Comparison of ENCODE assay signal across 8 cellular contexts in genomic region chr10:69093933-69094332, GRCh38. TPM values are rescaled to one million over a fixed set of nuclear protein-coding genes. Genes with fewer than 3 reads are reported as not detected.
DNase-seq lines count a peak whose midpoint lies in the region; ATAC-seq, FAIRE-seq and TF ChIP-seq lines count a peak whose summit lies in the region.

No MANE protein-coding gene starts in this region.

- TF ChIP-seq CTCF in left lung (IDR thresholded peaks at IDR 0.05): no peak

- H3K27ac ChIP-seq in left lung: peak overlapping the region in 1 of 2 donors; percentile 95

- no peaks in the 10 kb centered on the region for H3K9me3 ChIP-seq in left lung

- H3K4me1 Mint-ChIP-seq in activated naive CD8-positive, alpha-beta T cell treated with anti-CD3 and anti-CD28 coated beads for 36 hours: peaks cover 55% of the 10 kb centered on the region

- no peaks in the 10 kb centered on the region for H3K27me3 ChIP-seq in left lung

- intact Hi-C loops in left lung (cut with DNase I): loop anchor here in 1 of 2 donors (5.0 kb wide), 1 partner anchor 87 kb away; no protein-coding TSS in a partner anchor

- no peak overlapping the region for H3K27ac Mint-ChIP-seq in activated naive CD8-positive, alpha-beta T cell treated with anti-CD3 and anti-CD28 coated beads for 36 hours

- no peak overlapping the region for H3K4me3 Mint-ChIP-seq in activated naive CD8-positive, alpha-beta T cell treated with anti-CD3 and anti-CD28 coated beads for 36 hours

- H3K36me3 Mint-ChIP-seq in activated naive CD8-positive, alpha-beta T cell treated with anti-CD3 and anti-CD28 coated beads for 36 hours: peaks cover 47% of the 10 kb centered on the region

- DNase-seq in CD1c-positive myeloid dendritic cell (ENCODE audit: extremely low spot score): peak; percentile 30
- DNase-seq in HT1080 (ENCODE audit: low read depth): peak; percentile 47
- peak; percentile 55 for DNase-seq in amniotic epithelial cell (ENCODE audit: low read depth)
- DNase-seq in left lung: no peak
- DNase-seq in activated naive CD8-positive, alpha-beta T cell treated with anti-CD3 and anti-CD28 coated beads for 36 hours: no peak
- no peak for DNase-seq in urothelium cell line (ENCODE audit: low spot score)
- no peak for DNase-seq in SHP77 treated with DMSO at 0.1 percent for 48 hours (lab: John Stamatoyannopoulos, UW)
- DNase-seq in NCI-H510A treated with DMSO at 0.1 percent for 48 hours (lab: John Stamatoyannopoulos, UW): no peak

- ATAC-seq in left lung: peak; percentile 25

- peaks cover under 1% of the 10 kb centered on the region for H3K9me3 Mint-ChIP-seq in activated naive CD8-positive, alpha-beta T cell treated with anti-CD3 and anti-CD28 coated beads for 36 hours

- no peak for FAIRE-seq in urothelium cell line (lab: Jason Lieb, UNC)

- peaks cover 0 to 80% of the 10 kb centered on the region in 2 donors for H3K4me1 ChIP-seq in left lung

- H3K27me3 Mint-ChIP-seq in activated naive CD8-positive, alpha-beta T cell treated with anti-CD3 and anti-CD28 coated beads for 36 hours: no peaks in the 10 kb centered on the region

- peak overlapping the region in 1 of 2 donors; percentile 55 for H3K4me3 ChIP-seq in left lung

- H3K36me3 ChIP-seq in left lung: peaks cover 0 to 27% of the 10 kb centered on the region in 2 donors

RNA-seq across cellular contexts. Expression of gene SRGN, which starts 6.0 kb away (rescaled TPM):
- total RNA-seq in HT1080 (2014; rRNA removed; shearing (Covaris generic)): 135 and 180 TPM in 2 replicates
- 232 and 250 TPM in 2 replicates for polyA plus RNA-seq in HT1080 (2015; cell fraction: cytosol; rRNA removed)
- polyA plus RNA-seq in HT1080 (2015; cell fraction: nucleus; rRNA removed): 179 and 200 TPM in 2 replicates
- 100 to 1,000 TPM; 131 to 533 TPM for total RNA-seq in left lung
- total RNA-seq in activated naive CD8-positive, alpha-beta T cell treated with anti-CD3 and anti-CD28 coated beads for 36 hours: 100 to 1,000 TPM; 264 to 278 TPM

RNA-seq across cellular contexts. Expression of gene VPS26A, which starts 30.0 kb away (rescaled TPM):
- 19.2 and 47.5 TPM in 2 replicates for total RNA-seq in HT1080 (2014; rRNA removed; shearing (Covaris generic))
- 61.8 and 69.9 TPM in 2 replicates for polyA plus RNA-seq in HT1080 (2015; cell fraction: cytosol; rRNA removed)
- polyA plus RNA-seq in HT1080 (2015; cell fraction: nucleus; rRNA removed): 45.4 and 52.2 TPM in 2 replicates
- 10 to 100 TPM; 50.6 to 60.7 TPM for total RNA-seq in left lung
- 10 to 100 TPM; 38.9 to 39.5 TPM for total RNA-seq in activated naive CD8-positive, alpha-beta T cell treated with anti-CD3 and anti-CD28 coated beads for 36 hours

Comparison
In these comparisons a context has a peak if more than half of its experiments do, and no peak if none do; other contexts are left out.
1. DNase-seq: peak in CD1c-positive myeloid dendritic cell (single experiment), HT1080 (single experiment) and amniotic epithelial cell (single experiment); none in left lung (0 of 2), activated naive CD8-positive, alpha-beta T cell treated with anti-CD3 and anti-CD28 coated beads for 36 hours (single experiment), urothelium cell line (single experiment), SHP77 treated with DMSO at 0.1 percent for 48 hours (single experiment) and NCI-H510A treated with DMSO at 0.1 percent for 48 hours (single experiment).